Comparison of ENCODE assay signal across 1 cellular context in genomic region chrX:19555683-19556082, GRCh38.
TF ChIP-seq lines count a peak whose summit lies in the region.

No MANE protein-coding gene starts in this region.

TF ChIP-seq in WTC11, 78 proteins besides CTCF, POLR2A, EP300 and RAD21 (continued from another document):
- TF ChIP-seq ZNF532 (CRISPR knock-in tag; IDR thresholded peaks at IDR 0.05; ENCODE audit: borderline replicate concordance) (no peak), SP1 (CRISPR knock-in tag; conservative IDR thresholded peaks at IDR 0.05) (no peak), ATF1 (CRISPR knock-in tag; IDR thresholded peaks at IDR 0.05) (no peak), ZNF416 (CRISPR knock-in tag; IDR thresholded peaks at IDR 0.05) (no peak), NFE2L1 (CRISPR knock-in tag; IDR thresholded peaks at IDR 0.05) (no peak), HMGA2 (CRISPR knock-in tag; IDR thresholded peaks at IDR 0.05) (no peak), STAT6 (CRISPR knock-in tag; conservative IDR thresholded peaks at IDR 0.05; ENCODE audit: low read depth) (no peak), ZNF425 (CRISPR knock-in tag; conservative IDR thresholded peaks at IDR 0.05) (no peak), ZNF121 (CRISPR knock-in tag; IDR thresholded peaks at IDR 0.05) (no peak), SMAD4 (CRISPR knock-in tag; IDR thresholded peaks at IDR 0.05) (no peak), NR1H2 (CRISPR knock-in tag; IDR thresholded peaks at IDR 0.05) (no peak), ETV6 (CRISPR knock-in tag; IDR thresholded peaks at IDR 0.05) (no peak)
